36 cellular contexts compared by ENCODE assay signal in the genomic region with DNA sequence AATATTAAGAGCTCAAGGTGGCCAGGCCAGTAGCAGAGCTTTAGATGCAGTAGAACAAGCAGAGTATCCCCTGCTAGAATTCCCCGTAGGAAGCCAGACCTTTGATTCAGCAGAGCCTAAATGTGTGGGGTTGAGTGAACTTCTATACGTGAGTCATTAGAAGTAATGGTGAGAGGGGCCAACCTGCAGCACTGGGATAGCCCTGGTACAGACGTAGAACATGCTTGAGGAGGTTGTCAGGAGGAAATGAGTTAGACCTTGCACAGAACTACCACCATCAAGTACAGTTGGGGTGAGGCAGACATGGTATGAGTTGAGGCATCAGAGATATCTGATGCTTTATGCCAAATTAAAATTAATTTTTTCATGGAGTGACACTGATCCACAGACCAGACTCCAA. TPM values are rescaled to one million over a fixed set of nuclear protein-coding genes. Genes with fewer than 3 reads are reported as not detected.
DNase-seq lines count a peak whose midpoint lies in the region; ATAC-seq and TF ChIP-seq lines count a peak whose summit lies in the region.
"Had no signal": no experiment of that assay in that cellular context is flagged by ENCODE, and none has a peak within 500 bp of the region (broad histone marks: within the 10 kb centered on the region; RNA-seq: fewer than 3 reads in every experiment).

No MANE protein-coding gene starts in this region.

- H3K27ac Mint-ChIP-seq in nephron (peak overlapping the region in 2 of 3 experiments; percentile 20 to 43), mesothelial cell of epicardium (no peak overlapping the region)
- H3K27ac Mint-ChIP-seq in stimulated activated naive B cell treated with anti-CD40 and anti-IgM and Interleukin-4, amounts not matched to agents 10 μg/mL and 1 μg/mL and 100 μg/mL, for 72 hours = no peak overlapping the region
- H3K27ac Mint-ChIP-seq: activated CD4-positive, alpha-beta T cell treated with anti-CD3 and anti-CD28 coated beads, Interleukin-2, amount 10 ng/mL, durations not matched to agents 24 days and 14 days; activated naive CD8-positive, alpha-beta T cell treated with anti-CD3 and anti-CD28 coated beads for 36 hours; CD4-positive, CD25-positive, alpha-beta regulatory T cell; effector memory CD8-positive, alpha-beta T cell; T-helper 2 cell treated with Interferon-gamma antibody and Interleukin-4, amounts not matched to agents 5 μg/mL and 100 μg/mL, for 36 hours had no signal

- H3K36me3 Mint-ChIP-seq in nephron (ENCODE audit: low read depth) (no peaks in the 10 kb centered on the region), mesothelial cell of epicardium (no peaks in the 10 kb centered on the region)
- peaks cover 3 to 7% of the 10 kb centered on the region in 2 donors for H3K36me3 Mint-ChIP-seq in stimulated activated naive B cell treated with anti-CD40 and anti-IgM and Interleukin-4, amounts not matched to agents 10 μg/mL and 1 μg/mL and 100 μg/mL, for 72 hours
- H3K36me3 Mint-ChIP-seq: activated naive CD8-positive, alpha-beta T cell treated with anti-CD3 and anti-CD28 coated beads for 36 hours; CD4-positive, CD25-positive, alpha-beta regulatory T cell had no signal

- H3K4me1 Mint-ChIP-seq in nephron (peaks cover 31% of the 10 kb centered on the region), mesothelial cell of epicardium (peaks cover 6% of the 10 kb centered on the region)
- peaks cover 15 to 16% of the 10 kb centered on the region in 2 donors for H3K4me1 Mint-ChIP-seq in stimulated activated naive B cell treated with anti-CD40 and anti-IgM and Interleukin-4, amounts not matched to agents 10 μg/mL and 1 μg/mL and 100 μg/mL, for 72 hours

- H3K9me3 Mint-ChIP-seq in nephron (no peaks in the 10 kb centered on the region), mesothelial cell of epicardium (no peaks in the 10 kb centered on the region)
- no peaks in the 10 kb centered on the region for H3K9me3 Mint-ChIP-seq in stimulated activated naive B cell treated with anti-CD40 and anti-IgM and Interleukin-4, amounts not matched to agents 10 μg/mL and 1 μg/mL and 100 μg/mL, for 72 hours
- H3K9me3 Mint-ChIP-seq: activated naive CD8-positive, alpha-beta T cell treated with anti-CD3 and anti-CD28 coated beads for 36 hours; CD4-positive, CD25-positive, alpha-beta regulatory T cell; effector memory CD8-positive, alpha-beta T cell; H9; naive thymus-derived CD8-positive, alpha-beta T cell; T-helper 2 cell treated with Interferon-gamma antibody and Interleukin-4, amounts not matched to agents 5 μg/mL and 100 μg/mL, for 36 hours had no signal

- H3K27me3 Mint-ChIP-seq in nephron (ENCODE audit: low read depth) = no peaks in the 10 kb centered on the region
- no peaks in the 10 kb centered on the region for H3K27me3 Mint-ChIP-seq in mesothelial cell of epicardium (ENCODE audit: low read depth)
- H3K27me3 Mint-ChIP-seq in stimulated activated naive B cell treated with anti-CD40 and anti-IgM and Interleukin-4, amounts not matched to agents 10 μg/mL and 1 μg/mL and 100 μg/mL, for 72 hours = no peaks in the 10 kb centered on the region
- H3K27me3 Mint-ChIP-seq: activated CD4-positive, alpha-beta T cell treated with anti-CD3 and anti-CD28 coated beads, Interleukin-2, amount 10 ng/mL, durations not matched to agents 24 days and 14 days; activated naive CD8-positive, alpha-beta T cell treated with anti-CD3 and anti-CD28 coated beads for 36 hours; CD4-positive, CD25-positive, alpha-beta regulatory T cell had no signal

- ATAC-seq in HG02642 (IDR thresholded peaks at IDR 0.05; ENCODE audit: poor library complexity, unreplicated experiment) = no peak
- ATAC-seq in stimulated activated naive B cell treated with anti-CD40 and anti-IgM and Interleukin-4, amounts not matched to agents 10 μg/mL and 1 μg/mL and 100 μg/mL, for 72 hours (replicated peaks) = no peak
- ATAC-seq: A549; effector memory CD8-positive, alpha-beta T cell; esophagus mucosa; HepG2; lower lobe of right lung; naive thymus-derived CD8-positive, alpha-beta T cell; Panc1 had no signal

- DNase-seq in Daoy (ENCODE audit: low read depth) (peak; percentile 31), LHCN-M2 (ENCODE audit: low read depth) (peak; percentile 23), dermis blood vessel endothelial cell (peak; percentile 19), UCSD-AML1 (lab: John Stamatoyannopoulos, UW; ENCODE audit: unreplicated experiment) (no peak), mesothelial cell of epicardium (ENCODE audit: low spot score in 2 of 2, unreplicated experiment in 2 of 2) (no peak)
- no peak for DNase-seq in stimulated activated naive B cell treated with anti-CD40 and anti-IgM and Interleukin-4, amounts not matched to agents 10 μg/mL and 1 μg/mL and 100 μg/mL, for 72 hours
- DNase-seq: activated CD4-positive, alpha-beta T cell treated with anti-CD3 and anti-CD28 coated beads, Interleukin-2, amount 10 ng/mL, durations not matched to agents 24 days and 14 days; activated effector memory CD4-positive, alpha-beta T cell treated with Interleukin-2 at 50 U/mL for 16 hours; activated naive CD8-positive, alpha-beta T cell treated with anti-CD3 and anti-CD28 coated beads for 36 hours; AML-193; Calu3; caudate nucleus; CD4-positive, CD25-positive, alpha-beta regulatory T cell; DMS79; effector memory CD8-positive, alpha-beta T cell; H9; Karpas-422; lower lobe of right lung; MV-4-11; naive thymus-derived CD8-positive, alpha-beta T cell; NCI-H1436; NCI-H446; NCI-H748 treated with DMSO at 0.1 percent for 48 hours; occipital lobe; Right ventricle myocardium superior; sigmoid colon; stimulated activated CD4-positive, alpha-beta T cell treated with anti-CD3 and anti-CD28 coated beads, Interleukin-15, amount 100 ng/mL, for 24 hours; stimulated activated naive CD4-positive, alpha-beta T cell treated with Interleukin-2 at 50 U/mL for 16 hours had no signal

- TF ChIP-seq CTCF in nephron (IDR thresholded peaks at IDR 0.05; ENCODE audit: unreplicated experiment in 3 of 3) (no peak), mesothelial cell of epicardium (IDR thresholded peaks at IDR 0.05; ENCODE audit: unreplicated experiment) (no peak)

- H3K4me3 Mint-ChIP-seq in nephron = no peak overlapping the region
- H3K4me3 Mint-ChIP-seq in mesothelial cell of epicardium = no peak overlapping the region
- no peak overlapping the region for H3K4me3 Mint-ChIP-seq in stimulated activated naive B cell treated with anti-CD40 and anti-IgM and Interleukin-4, amounts not matched to agents 10 μg/mL and 1 μg/mL and 100 μg/mL, for 72 hours
- H3K4me3 Mint-ChIP-seq: activated CD4-positive, alpha-beta T cell treated with anti-CD3 and anti-CD28 coated beads, Interleukin-2, amount 10 ng/mL, durations not matched to agents 24 days and 14 days; activated naive CD8-positive, alpha-beta T cell treated with anti-CD3 and anti-CD28 coated beads for 36 hours; CD4-positive, CD25-positive, alpha-beta regulatory T cell; effector memory CD8-positive, alpha-beta T cell; H9; naive thymus-derived CD8-positive, alpha-beta T cell; T-helper 2 cell treated with Interferon-gamma antibody and Interleukin-4, amounts not matched to agents 5 μg/mL and 100 μg/mL, for 36 hours had no signal

RNA-seq across cellular contexts. Expression of a gene that starts 42.0 kb away (rescaled TPM):
- total RNA-seq in Daoy (2014; rRNA removed; shearing (Covaris generic)) = 6.9 and 11.5 TPM in 2 replicates
- total RNA-seq in LHCN-M2 (2014; rRNA removed) (18.3 and 20.6 TPM in 2 replicates), dermis blood vessel endothelial cell (3.4 and 4.4 TPM in 2 replicates), mesothelial cell of epicardium (not detected in 3 replicates)
- polyA plus RNA-seq in LHCN-M2 (2012) = 9.7 TPM
- total RNA-seq: Calu3; H9; HepG2; mononuclear cell; naive thymus-derived CD8-positive, alpha-beta T cell had no signal
- polyA plus RNA-seq: HepG2; naive thymus-derived CD8-positive, alpha-beta T cell had no signal

Comparison
In these comparisons a context has a peak if more than half of its experiments do, and no peak if none do; other contexts are left out.
1. DNase-seq: peak in Daoy (single experiment), LHCN-M2 (single experiment) and dermis blood vessel endothelial cell (single experiment); none in UCSD-AML1 (single experiment), mesothelial cell of epicardium (0 of 2) and stimulated activated naive B cell treated with anti-CD40 and anti-IgM and Interleukin-4, amounts not matched to agents 10 μg/mL and 1 μg/mL and 100 μg/mL, for 72 hours (single experiment).
2. H3K27ac Mint-ChIP-seq: peak in nephron (2 of 3); none in mesothelial cell of epicardium (single experiment) and stimulated activated naive B cell treated with anti-CD40 and anti-IgM and Interleukin-4, amounts not matched to agents 10 μg/mL and 1 μg/mL and 100 μg/mL, for 72 hours (single experiment).